18 cellular contexts compared by ENCODE assay signal in genomic region chr4:92359481-92359880, GRCh38. TPM values are rescaled to one million over a fixed set of nuclear protein-coding genes. Genes with fewer than 3 reads are reported as not detected.
DNase-seq lines count a peak whose midpoint lies in the region; ATAC-seq and TF ChIP-seq lines count a peak whose summit lies in the region.
"Had no signal": no experiment of that assay in that cellular context is flagged by ENCODE, and none has a peak within 500 bp of the region (broad histone marks: within the 10 kb centered on the region; RNA-seq: fewer than 3 reads in every experiment).

No MANE protein-coding gene starts in this region.

- POLR2A ChIA-PET in T-cell (lab: Charles Lee), result no interaction called here

- peak; percentile 14 for DNase-seq in DMS 273 (lab: John Stamatoyannopoulos, UW; ENCODE audit: unreplicated experiment)
- no peak for DNase-seq in DMS 273 treated with DMSO at 0.1 percent for 48 hours (lab: John Stamatoyannopoulos, UW)
- peak; percentile 6 for DNase-seq in NCI-H2081 treated with DMSO at 0.1 percent for 48 hours (lab: John Stamatoyannopoulos, UW)
- peak; percentile 12 to 38 (median 13) for DNase-seq in body of pancreas
- DNase-seq in iPS-NIHi7 (ENCODE audit: extremely low spot score), result peak; percentile 12
- DNase-seq in hippocampal formation (lab: John Stamatoyannopoulos, UW), result no peak
- no peak for DNase-seq in T-cell
- DNase-seq: CD8-positive, alpha-beta T cell; NCI-H1048; NCI-H187 treated with DMSO at 0.1 percent for 48 hours; NCI-H345; NCI-H748 treated with DMSO at 0.1 percent for 48 hours; Peyer's patch; SHP77 had no signal

- H3K9me3 Mint-ChIP-seq in T-cell, result peaks cover 0 to 6% (median 0%) of the 10 kb centered on the region in 3 donors

- TF ChIP-seq POLR2A in body of pancreas (IDR thresholded peaks at IDR 0.05), result no peak

- ATAC-seq in body of pancreas (no peak), HG02884 (IDR thresholded peaks at IDR 0.05; ENCODE audit: unreplicated experiment) (no peak), T-cell (replicated peaks in 1 of 4) (no peak)
- ATAC-seq: CD8-positive, alpha-beta T cell; GM12878; K562 had no signal

- H3K9me3 ChIP-seq in body of pancreas, result no peaks in the 10 kb centered on the region
- H3K9me3 ChIP-seq: Peyer's patch had no signal

- CTCF ChIA-PET in T-cell (lab: Charles Lee), result no interaction called here

- no peak overlapping the region for H3K27ac ChIP-seq in body of pancreas
- H3K27ac ChIP-seq: 22Rv1, Peyer's patch had no signal

- H3K36me3 Mint-ChIP-seq in T-cell, result no peaks in the 10 kb centered on the region
- H3K36me3 Mint-ChIP-seq: CD8-positive, alpha-beta T cell had no signal

- H3K4me1 Mint-ChIP-seq in T-cell, result no peaks in the 10 kb centered on the region

- H3K36me3 ChIP-seq in body of pancreas (replicated peaks in 1 of 2; ENCODE audit: insufficient read depth in 1 of 2, low read depth in 2 of 2), result no peaks in the 10 kb centered on the region
- H3K36me3 ChIP-seq: Peyer's patch had no signal

- intact Hi-C loops in body of pancreas (cut with DNase I), result no loop called here

- no peaks in the 10 kb centered on the region for H3K27me3 ChIP-seq in body of pancreas
- H3K27me3 ChIP-seq: Peyer's patch had no signal

- TF ChIP-seq CTCF in body of pancreas (IDR thresholded peaks at IDR 0.05), result no peak

- H3K4me3 Mint-ChIP-seq in T-cell, result no peak overlapping the region
- H3K4me3 Mint-ChIP-seq: CD8-positive, alpha-beta T cell had no signal

- 34% methylated on average over 2 of the region's 2 CpGs for WGBS in body of pancreas, 2 donors

- no peak overlapping the region for H3K4me3 ChIP-seq in body of pancreas
- H3K4me3 ChIP-seq: GM12878, K562, Peyer's patch had no signal

- no peak overlapping the region for H3K27ac Mint-ChIP-seq in T-cell
- H3K27ac Mint-ChIP-seq: CD8-positive, alpha-beta T cell had no signal

- no peaks in the 10 kb centered on the region for H3K27me3 Mint-ChIP-seq in T-cell

- no peaks in the 10 kb centered on the region for H3K4me1 ChIP-seq in body of pancreas
- H3K4me1 ChIP-seq: Peyer's patch had no signal

RNA-seq across cellular contexts. Expression of gene GRID2, which starts 55.7 kb away (rescaled TPM):
- not detected for total RNA-seq in body of pancreas
- total RNA-seq in T-cell, result under 1 TPM in 2 of 5 donors, not detected in 3; 0.13 to 0.18 TPM
- total RNA-seq: CD8-positive, alpha-beta T cell; GM12878 had no signal

Comparison
In these comparisons a context has a peak if more than half of its experiments do, and no peak if none do; other contexts are left out.
1. DNase-seq: peak in DMS 273 (single experiment), NCI-H2081 treated with DMSO at 0.1 percent for 48 hours (single experiment), body of pancreas (4 of 4) and iPS-NIHi7 (single experiment); none in DMS 273 treated with DMSO at 0.1 percent for 48 hours (single experiment), hippocampal formation (0 of 2) and T-cell (0 of 34).